ENCODE assay signal across 17 cellular contexts in genomic region chr18:54386800-54387495, GRCh38. TPM values are rescaled to one million over a fixed set of nuclear protein-coding genes. Genes with fewer than 3 reads are reported as not detected.
"Had no signal": no experiment of that assay in that cellular context is flagged by ENCODE, and none has a peak within 500 bp of the region (broad histone marks: within the 10 kb centered on the region; RNA-seq: fewer than 3 reads in every experiment).

No MANE protein-coding gene starts in this region.

RNA-seq across cellular contexts. Expression of gene STARD6, which starts 29.3 kb away (rescaled TPM):
- total RNA-seq: activated CD4-positive, alpha-beta memory T cell treated with anti-CD3 and anti-CD28 coated beads for 36 hours; activated CD4-positive, alpha-beta T cell treated with anti-CD3 and anti-CD28 coated beads, Interleukin-2, amount 10 ng/mL, durations not matched to agents 24 days and 14 days; activated CD8-positive, alpha-beta T cell treated with anti-CD3 and anti-CD28 coated beads, Interleukin-2, amount 10 ng/mL, durations not matched to agents 7 days and 5 days; activated naive CD4-positive, alpha-beta T cell treated with anti-CD3 and anti-CD28 coated beads for 36 hours; activated naive CD8-positive, alpha-beta T cell treated with anti-CD3 and anti-CD28 coated beads for 36 hours; activated T-helper 2 cell treated with anti-CD3 and anti-CD28 coated beads, Interferon-gamma antibody, Interleukin-2, Interleukin-4, amounts not matched to agents 10 μg/mL and 5 μg/mL and 100 μg/mL, durations not matched to agents 14 hours and 24 hours and 36 hours; adrenal gland; aorta; body of pancreas; chondrocyte; dermis blood vessel endothelial cell; endothelial cell of umbilical vein; esophagus squamous epithelium; gastroesophageal sphincter; glomerular endothelial cell; T-helper 17 cell had no signal
- polyA plus RNA-seq: adrenal gland, aorta, endothelial cell of umbilical vein, esophagus had no signal
